In the genomic region with DNA sequence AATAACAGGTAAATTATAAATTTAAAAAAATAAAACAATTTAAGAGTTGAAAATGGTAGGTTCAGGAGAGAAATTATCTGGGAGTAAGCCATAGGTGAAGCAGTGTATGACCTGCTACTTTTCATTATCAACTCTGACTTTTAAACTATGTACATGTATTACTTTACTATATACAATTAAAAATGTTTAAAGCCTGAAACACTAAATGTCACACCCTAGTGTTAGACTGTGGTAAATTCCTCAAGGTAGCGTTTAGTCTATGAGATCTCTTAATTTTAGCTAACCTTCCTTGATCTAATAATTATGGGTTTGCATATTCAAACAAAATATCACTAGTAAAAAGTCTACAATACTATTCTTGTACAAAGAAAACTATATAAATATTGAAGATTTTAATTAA, we compare ENCODE assay signal across 22 cellular contexts. TPM values are rescaled to one million over a fixed set of nuclear protein-coding genes. Genes with fewer than 3 reads are reported as not detected.
DNase-seq lines count a peak whose midpoint lies in the region; ATAC-seq, FAIRE-seq and TF ChIP-seq lines count a peak whose summit lies in the region.
"Had no signal": no experiment of that assay in that cellular context is flagged by ENCODE, and none has a peak within 500 bp of the region (broad histone marks: within the 10 kb centered on the region; RNA-seq: fewer than 3 reads in every experiment).

No MANE protein-coding gene starts in this region.

- POLR2A ChIA-PET in AG04450 (lab: Yijun Ruan, JAX) = no interaction called here
- POLR2A ChIA-PET in HCT116 (lab: Charles Lee) = no interaction called here
- POLR2A ChIA-PET in GM12878 (lab: Charles Lee) = no interaction called here

- no peaks in the 10 kb centered on the region for H3K9me2 ChIP-seq in HCT116 (ENCODE audit: insufficient read depth)

- DNase-seq in AG04450 (ENCODE audit: low read depth, low spot score) (no peak), HCT116 (ENCODE audit: low read depth, low spot score) (no peak), GM12878 (ENCODE audit: low read depth, low spot score) (no peak), fibroblast of villous mesenchyme (ENCODE audit: low read depth) (no peak), retina (no peak), AG08396 (ENCODE audit: low spot score) (no peak), G401 (ENCODE audit: low spot score) (no peak)
- DNase-seq: activated CD4-positive, alpha-beta T cell treated with anti-CD3 and anti-CD28 coated beads, Interleukin-2, amount 10 ng/mL, durations not matched to agents 24 days and 14 days; effector CD8-positive, alpha-beta T cell; heart left ventricle; naive thymus-derived CD8-positive, alpha-beta T cell; NCI-H1105; NCI-H2029 treated with DMSO at 0.1 percent for 48 hours; ovary; sigmoid colon; substantia nigra; T-helper 2 cell had no signal

- WGBS in GM12878 (ENCODE audit: insufficient coverage, insufficient replicate concordance, low lambda C conversion rate, missing lambda C conversion rate) = 0% methylated on average over 1 of the region's 1 CpG

- TF ChIP-seq POLR2A in HCT116 (IDR thresholded peaks at IDR 0.05; ENCODE audit: borderline replicate concordance, extremely low read depth, insufficient read depth, insufficient read length) (no peak), GM12878 (IDR thresholded peaks at IDR 0.05; ENCODE audit: low read depth, low read length) (no peak)

- no peaks in the 10 kb centered on the region for H4K20me1 ChIP-seq in HCT116 (ENCODE audit: insufficient read depth)
- no peaks in the 10 kb centered on the region for H4K20me1 ChIP-seq in GM12878 (ENCODE audit: control insufficient read depth, insufficient read depth)

- TF ChIP-seq RAD21 in HCT116 (IDR thresholded peaks at IDR 0.05; ENCODE audit: low read depth) = no peak
- TF ChIP-seq RAD21 in GM12878 (IDR thresholded peaks at IDR 0.05; ENCODE audit: insufficient read depth, low read depth, low read length) = no peak

- CTCF ChIA-PET in AG04450 (lab: Charles Lee) = no interaction called here
- CTCF ChIA-PET in HCT116 (lab: Charles Lee) = interaction anchor here (1.0 kb wide), 1 partner anchor 22 kb away, joined by 3 read pairs; no protein-coding TSS in a partner anchor
- CTCF ChIA-PET in GM12878 (lab: Yijun Ruan, JAX) = interaction anchor here (0.7 kb wide), 1 partner anchor 171 kb away, joined by 3 read pairs; no protein-coding TSS in a partner anchor

- no peaks in the 10 kb centered on the region for H3K4me1 ChIP-seq in HCT116 (ENCODE audit: control insufficient read depth in 1 of 2, insufficient read depth in 2 of 2, low read length in 2 of 2)
- no peaks in the 10 kb centered on the region for H3K4me1 ChIP-seq in GM12878 (ENCODE audit: control insufficient read depth, insufficient read depth, low read length)
- H3K4me1 ChIP-seq: heart left ventricle, sigmoid colon had no signal

- SMC1A ChIA-PET in GM12878 (lab: Charles Lee; ENCODE audit: uncharacterized antibody, unreplicated experiment) = interaction anchor here (1.3 to 2.1 kb wide), 2 partner anchors 36 to 39 kb away, joined by 4 to 8 read pairs; no protein-coding TSS in a partner anchor

- H3K9ac ChIP-seq in HCT116 (ENCODE audit: low read length) (no peak overlapping the region), GM12878 (ENCODE audit: control insufficient read depth, insufficient read depth, low read length) (no peak overlapping the region)

- intact Hi-C loops in HCT116 (cut with micrococcal nuclease) (no loop called here), GM12878 (cut with micrococcal nuclease; ENCODE audit: unreplicated experiment) (loop anchor here (10.0 kb wide), 1 partner anchor 488 kb away; no protein-coding TSS in a partner anchor)

- in situ Hi-C loops in GM12878 (cut with MboI) (no loop called here), G401 (cut with HindIII; ENCODE audit: low sequenced_read_pairs) (no loop called here)

- H3K9me3 ChIP-seq in AG04450 (ENCODE audit: control insufficient read depth, insufficient read depth, low read length) = no peaks in the 10 kb centered on the region
- no peaks in the 10 kb centered on the region for H3K9me3 ChIP-seq in HCT116 (ENCODE audit: control insufficient read depth in 1 of 2, insufficient read depth in 1 of 2, low read depth in 1 of 2, low read length in 2 of 2)
- H3K9me3 ChIP-seq in GM12878 (replicated peaks; ENCODE audit: control insufficient read depth, insufficient read depth, low read length) = no peaks in the 10 kb centered on the region
- H3K9me3 ChIP-seq: heart left ventricle, ovary, sigmoid colon, SJSA1 had no signal

- H3K36me3 ChIP-seq in HCT116 (ENCODE audit: control insufficient read depth in 1 of 2, insufficient read depth in 2 of 2, low read length in 2 of 2) (no peaks in the 10 kb centered on the region), GM12878 (ENCODE audit: control insufficient read depth in 2 of 2, insufficient read depth in 2 of 2, low read length in 1 of 2) (no peaks in the 10 kb centered on the region)
- H3K36me3 ChIP-seq: heart left ventricle, ovary, sigmoid colon, SJSA1 had no signal

- H3K4me3 ChIP-seq in AG04450 (ENCODE audit: low read depth, low read length) = no peak overlapping the region
- H3K4me3 ChIP-seq in HCT116 (replicated peaks in 1 of 2; ENCODE audit: low read depth in 1 of 2, low read length in 2 of 2) = no peak overlapping the region
- no peak overlapping the region for H3K4me3 ChIP-seq in GM12878
- no peak overlapping the region for H3K4me3 ChIP-seq in fibroblast of villous mesenchyme (ENCODE audit: low read depth, low read length)
- H3K4me3 ChIP-seq: heart left ventricle, ovary, sigmoid colon, SJSA1 had no signal

- H2AFZ ChIP-seq in HCT116 (ENCODE audit: low read depth, low read length, poor library complexity, severe bottlenecking) = peak overlapping the region; percentile 57
- no peak overlapping the region for H2AFZ ChIP-seq in GM12878 (ENCODE audit: control insufficient read depth, low read depth, low read length)

- no TSS peak for BruUV-seq in HCT116 (replicated peaks; lab: Mats Ljungman, UMichigan)
- BruUV-seq in GM12878 (replicated peaks; lab: Mats Ljungman, UMichigan) = no TSS peak

- ATAC-seq in HCT116 = no peak
- peak; percentile 21; the same call in 1 of the 3 replicates for ATAC-seq in GM12878
- ATAC-seq in HG03280 (IDR thresholded peaks at IDR 0.05; ENCODE audit: unreplicated experiment) = no peak
- ATAC-seq: heart left ventricle; naive thymus-derived CD8-positive, alpha-beta T cell had no signal

- H3K27ac ChIP-seq in AG04450 (ENCODE audit: low read depth, low read length) (no peak overlapping the region), HCT116 (ENCODE audit: low read depth, low read length) (no peak overlapping the region), GM12878 (ENCODE audit: control insufficient read depth, insufficient read depth) (no peak overlapping the region)
- H3K27ac ChIP-seq: heart left ventricle, ovary, sigmoid colon, SJSA1, VCaP had no signal

- H3K79me2 ChIP-seq in HCT116 (ENCODE audit: insufficient read depth, low read length) (no peaks in the 10 kb centered on the region), GM12878 (ENCODE audit: control insufficient read depth, insufficient read depth, low read length) (no peaks in the 10 kb centered on the region)

- no peak for TF ChIP-seq EP300 in GM12878 (IDR thresholded peaks at IDR 0.05; ENCODE audit: borderline replicate concordance in 1 of 2, control insufficient read depth in 1 of 2, low read depth in 2 of 2, low read length in 2 of 2)

- FAIRE-seq in GM12878 (lab: Jason Lieb, UNC) = no peak
- FAIRE-seq: GM19239, HTR-8/SVneo had no signal

- peak; percentile 26; the same call in 1 of the 2 replicates for TF ChIP-seq CTCF in AG04450 (IDR thresholded peaks at IDR 0.05; ENCODE audit: low read depth, low read length)
- peak in 2 of 3 experiments; percentile 31 to 41; a peak in 3 of 6 replicates for TF ChIP-seq CTCF in HCT116 (IDR thresholded peaks at IDR 0.05 in 2 of 3, conservative IDR thresholded peaks at IDR 0.05 in 1 of 3; ENCODE audit: borderline replicate concordance in 1 of 3, insufficient read depth in 1 of 3, low read depth in 2 of 3, low read length in 2 of 3)
- TF ChIP-seq CTCF in GM12878 (IDR thresholded peaks at IDR 0.05 in 2 of 3, conservative IDR thresholded peaks at IDR 0.05 in 1 of 3; ENCODE audit: control insufficient read depth in 2 of 3, extremely low read depth in 1 of 3, insufficient read depth in 1 of 3, low read depth in 3 of 3, low read length in 3 of 3) = peak in 1 of 3 experiments; percentile 6; a peak in 2 of 6 replicates
- peak; percentile 16 for TF ChIP-seq CTCF in fibroblast of villous mesenchyme (IDR thresholded peaks at IDR 0.05; ENCODE audit: insufficient read depth, low read depth, low read length)

- RAD21 ChIA-PET in HCT116 (lab: Charles Lee; ENCODE audit: low non-redundant PET in 1 of 2, low total read pairs in 2 of 2, uncharacterized antibody in 2 of 2, unreplicated experiment in 2 of 2) = no interaction called here
- RAD21 ChIA-PET in GM12878 (lab: Charles Lee; ENCODE audit: unreplicated experiment) = no interaction called here

- H3K4me2 ChIP-seq in HCT116 (ENCODE audit: low read length) (no peak overlapping the region), GM12878 (ENCODE audit: control insufficient read depth, insufficient read depth) (no peak overlapping the region)

- H3K27me3 ChIP-seq in AG04450 (ENCODE audit: control insufficient read depth, insufficient read depth, low read length) (no peaks in the 10 kb centered on the region), HCT116 (ENCODE audit: insufficient read depth, low read length) (no peaks in the 10 kb centered on the region), GM12878 (replicated peaks in 1 of 2; ENCODE audit: control insufficient read depth in 2 of 2, insufficient read depth in 2 of 2, low read length in 1 of 2) (no peaks in the 10 kb centered on the region; a peak in 2 of 4 replicates)
- H3K27me3 ChIP-seq: ovary, sigmoid colon, SJSA1 had no signal

RNA-seq across cellular contexts. Expression of a gene that starts 22.3 kb away (rescaled TPM):
- polyA plus RNA-seq in AG04450 (2011; rRNA removed) = 3.5 and 6.3 TPM in 2 replicates
- 6.5 and 9.5 TPM in 2 replicates for polyA minus RNA-seq in AG04450 (2011; rRNA and poly(A)+ RNA removed)
- 13.8 TPM for total RNA-seq in HCT116 (2021; ENCODE audit: unreplicated experiment)
- polyA plus RNA-seq in HCT116 (2012) = 1.8 and 2.0 TPM in 2 replicates
- 96.7 and 100 TPM in 2 replicates for total RNA-seq in GM12878 (2013; cell fraction: nucleolus; rRNA removed)
- 6.7 and 9.5 TPM in 2 replicates for total RNA-seq in GM12878 (2014; rRNA removed)
- 6.2 and 7.4 TPM in 2 replicates for total RNA-seq in GM12878 (2014; rRNA removed; fragmentation: Illumina TruSeq; extraction: Trizol)
- total RNA-seq in GM12878 (2021) = 4.2 and 5.7 TPM in 2 replicates
- 1.2 TPM for polyA plus RNA-seq in GM12878 (2011; ENCODE audit: low read depth)
- polyA plus RNA-seq in GM12878 (2011; rRNA removed) = 10.2 and 19.0 TPM in 2 replicates
- polyA plus RNA-seq in GM12878 (2011; cell fraction: cytosol; rRNA removed) = 2.3 and 2.9 TPM in 2 replicates
- polyA plus RNA-seq in GM12878 (2011; cell fraction: nucleus; rRNA removed) = 20.6 and 22.0 TPM in 2 replicates
- polyA plus RNA-seq in GM12878 (2012) = 2.8 and 3.7 TPM in 2 replicates
- 3.7 and 6.3 TPM in 2 replicates for polyA plus RNA-seq in GM12878 (2014; fragmentation: Illumina TruSeq; extraction: Trizol)
- 1 to 10 TPM; 2.2 TPM for polyA plus RNA-seq in GM12878 (2014; fragmentation: Nextera tagmentation; extraction: Ambion mirVana)
- 2.1 and 3.6 TPM in 2 replicates for polyA plus RNA-seq in GM12878 (2014; rRNA removed)
- 1 to 10 TPM; 4.0 to 4.9 TPM for polyA plus RNA-seq in GM12878 (2016; fragmentation: Nextera tagmentation; extraction: Ambion mirVana)
- polyA minus RNA-seq in GM12878 (2011; rRNA and poly(A)+ RNA removed) = 10.7 TPM in 2 replicates
- 1.2 and 3.0 TPM in 2 replicates for polyA minus RNA-seq in GM12878 (2011; cell fraction: cytosol; rRNA and poly(A)+ RNA removed)
- 17.8 and 25.0 TPM in 2 replicates for polyA minus RNA-seq in GM12878 (2011; cell fraction: nucleus; rRNA and poly(A)+ RNA removed)
- 16.1 and 21.2 TPM in 2 replicates for total RNA-seq in fibroblast of villous mesenchyme
- total RNA-seq in G401 (2014; rRNA removed; shearing (Covaris generic)) = 6.6 and 11.6 TPM in 2 replicates
